ENCODE assay signal across 25 cellular contexts in genomic region chrX:6299724-6300123, GRCh38.
"Had no signal": no experiment of that assay in that cellular context is flagged by ENCODE, and none has a peak within 500 bp of the region (broad histone marks: within the 10 kb centered on the region; RNA-seq: fewer than 3 reads in every experiment).

No MANE protein-coding gene starts in this region.

- H3K27ac Mint-ChIP-seq: activated CD4-positive, alpha-beta memory T cell treated with anti-CD3 and anti-CD28 coated beads, Interleukin-2, amount 10 ng/mL, durations not matched to agents 7 days and 5 days; activated naive CD8-positive, alpha-beta T cell; activated T-helper 17 cell treated with anti-CD3 and anti-CD28 coated beads, Interleukin-2, amount 50 U/mL, for 72 hours; WTC11 had no signal

- H3K9me3 Mint-ChIP-seq: activated CD4-positive, alpha-beta memory T cell treated with anti-CD3 and anti-CD28 coated beads, Interleukin-2, amount 10 ng/mL, durations not matched to agents 7 days and 5 days had no signal

- H3K36me3 ChIP-seq: esophagus squamous epithelium, gastroesophageal sphincter, heart right ventricle had no signal

- DNase-seq: activated CD4-positive, alpha-beta memory T cell treated with anti-CD3 and anti-CD28 coated beads, Interleukin-2, amount 10 ng/mL, durations not matched to agents 7 days and 5 days; activated CD4-positive, alpha-beta T cell treated with anti-CD3 and anti-CD28 coated beads for 48 hours; activated CD8-positive, alpha-beta memory T cell treated with anti-CD3 and anti-CD28 coated beads, Interleukin-2, amount 50 U/mL, for 48 hours; activated effector memory CD4-positive, alpha-beta T cell treated with Interleukin-2 at 50 U/mL for 16 hours; activated gamma-delta T cell treated with Interleukin-2 at 50 U/mL for 16 hours; activated naive CD4-positive, alpha-beta T cell treated with anti-CD3 and anti-CD28 coated beads, Interleukin-2, amount 50 U/mL, for 16 hours; activated naive CD4-positive, alpha-beta T cell treated with Interleukin-2 at 50 U/mL for 16 hours; activated T-cell treated with anti-CD3 and anti-CD28 coated beads for 4 hours; activated T-cell treated with anti-CD3 and anti-CD28 coated beads, Interleukin-2, amount 50 U/mL, for 4 hours; amniotic stem cell; anterior cingulate cortex; body of pancreas; caudate nucleus; cortex of kidney; dermis blood vessel endothelial cell; effector CD8-positive, alpha-beta T cell; esophagus squamous epithelium; foreskin melanocyte; heart right ventricle; T-helper 2 cell had no signal

- H3K27me3 Mint-ChIP-seq: activated CD4-positive, alpha-beta memory T cell treated with anti-CD3 and anti-CD28 coated beads, Interleukin-2, amount 10 ng/mL, durations not matched to agents 7 days and 5 days; activated naive CD8-positive, alpha-beta T cell had no signal

- ATAC-seq: activated T-cell treated with anti-CD3 and anti-CD28 coated beads, Interleukin-2, amount 50 U/mL, for 4 hours; activated T-helper 17 cell treated with anti-CD3 and anti-CD28 coated beads, Interleukin-2, amount 50 U/mL, for 72 hours; body of pancreas; gastroesophageal sphincter; heart right ventricle; WTC11 had no signal

- H3K4me3 ChIP-seq: body of pancreas, esophagus squamous epithelium, gastroesophageal sphincter, heart right ventricle, hepatocyte had no signal

- H3K36me3 Mint-ChIP-seq: activated naive CD8-positive, alpha-beta T cell had no signal

- H3K4me1 Mint-ChIP-seq: activated CD4-positive, alpha-beta memory T cell treated with anti-CD3 and anti-CD28 coated beads, Interleukin-2, amount 10 ng/mL, durations not matched to agents 7 days and 5 days; activated T-helper 17 cell treated with anti-CD3 and anti-CD28 coated beads, Interleukin-2, amount 50 U/mL, for 72 hours had no signal

- H3K4me3 Mint-ChIP-seq: activated CD4-positive, alpha-beta memory T cell treated with anti-CD3 and anti-CD28 coated beads, Interleukin-2, amount 10 ng/mL, durations not matched to agents 7 days and 5 days; activated naive CD8-positive, alpha-beta T cell; activated T-cell treated with anti-CD3 and anti-CD28 coated beads, Interleukin-2, amount 50 U/mL, for 4 hours; activated T-helper 17 cell treated with anti-CD3 and anti-CD28 coated beads, Interleukin-2, amount 50 U/mL, for 72 hours; WTC11 had no signal

- H3K27me3 ChIP-seq: body of pancreas, esophagus squamous epithelium, gastroesophageal sphincter, heart right ventricle, hepatocyte had no signal
